ENCODE assay signal across 7 cellular contexts in genomic region chr9:128689820-128690683, GRCh38. TPM values are rescaled to one million over a fixed set of nuclear protein-coding genes. Genes with fewer than 3 reads are reported as not detected.
DNase-seq lines count a peak whose midpoint lies in the region; ATAC-seq and TF ChIP-seq lines count a peak whose summit lies in the region.

No MANE protein-coding gene starts in this region.

- peak overlapping the region; percentile 64 for H3K4me3 ChIP-seq in lung

- ATAC-seq in activated CD4-positive, CD25-positive, alpha-beta regulatory T cell treated with anti-CD3 and anti-CD28 coated beads, Interleukin-2, amount 50 U/mL, for 24 hours, result peak; percentile 5 to 6
- no peak for ATAC-seq in lung (ENCODE audit: insufficient read depth, low FRiP score)
- ATAC-seq in sciatic nerve, result no peak

- peak overlapping the region; percentile 72 for H3K27ac Mint-ChIP-seq in dendritic cell treated with granulocyte-macrophage colony-stimulating factor and Interleukin-4, amounts not matched to agents 40 ng/mL and 50 ng/mL, for 4 days

- H3K36me3 ChIP-seq in KOPT-K1 (ENCODE audit: insufficient read depth, low read length) (peaks cover 45% of the 10 kb centered on the region), lung (ENCODE audit: control insufficient read depth in 2 of 2, insufficient read depth in 2 of 2, low read length in 2 of 2) (peaks cover 3 to 18% of the 10 kb centered on the region in 2 donors)

- H3K27ac ChIP-seq in KOPT-K1 (ENCODE audit: low read depth, low read length, poor library complexity, severe bottlenecking) (peak overlapping the region; percentile 86), lung (ENCODE audit: low read depth in 1 of 2, low read length in 1 of 2) (peak overlapping the region; percentile 73 to 99)

- H3K27me3 ChIP-seq in lung (ENCODE audit: control insufficient read depth, insufficient read depth), result no peaks in the 10 kb centered on the region

- intact Hi-C loops in dendritic cell treated with granulocyte-macrophage colony-stimulating factor and Interleukin-4, amounts not matched to agents 40 ng/mL and 50 ng/mL, for 4 days (cut with micrococcal nuclease), result loop anchor here (1.0 to 2.0 kb wide), 2 partner anchors 12 to 33 kb away; partner anchors contain the start of genes DYNC2I2 and PKN3
- intact Hi-C loops in sciatic nerve (cut with DNase I), result no loop called here

- no peaks in the 10 kb centered on the region for H3K27me3 Mint-ChIP-seq in dendritic cell treated with granulocyte-macrophage colony-stimulating factor and Interleukin-4, amounts not matched to agents 40 ng/mL and 50 ng/mL, for 4 days

- H3K4me1 Mint-ChIP-seq in dendritic cell treated with granulocyte-macrophage colony-stimulating factor and Interleukin-4, amounts not matched to agents 40 ng/mL and 50 ng/mL, for 4 days (ENCODE audit: low read depth), result peaks cover 46% of the 10 kb centered on the region

- peaks cover 4 to 23% of the 10 kb centered on the region in 2 donors for H3K4me1 ChIP-seq in lung (ENCODE audit: control insufficient read depth in 2 of 2, insufficient read depth in 2 of 2, low read length in 2 of 2)

- TF ChIP-seq CTCF in GM13977 (IDR thresholded peaks at IDR 0.05; ENCODE audit: extremely low read depth, insufficient read depth, missing control alignments) (no peak), lung (IDR thresholded peaks at IDR 0.05; ENCODE audit: control extremely low read depth, extremely low read depth) (no peak)

- H3K9me3 ChIP-seq in KOPT-K1 (ENCODE audit: insufficient read depth, low read length, poor library complexity, severe bottlenecking) (no peaks in the 10 kb centered on the region), lung (ENCODE audit: control insufficient read depth in 2 of 2, insufficient read depth in 1 of 2, low read length in 1 of 2) (no peaks in the 10 kb centered on the region)

- no peaks in the 10 kb centered on the region for H3K9me3 Mint-ChIP-seq in dendritic cell treated with granulocyte-macrophage colony-stimulating factor and Interleukin-4, amounts not matched to agents 40 ng/mL and 50 ng/mL, for 4 days

- DNase-seq in GM13977 (ENCODE audit: low spot score) (peak; percentile 90), lung (ENCODE audit: low spot score) (no peak), sciatic nerve (ENCODE audit: low spot score) (no peak)
- peak; percentile 55 for DNase-seq in stimulated activated CD8-positive, alpha-beta memory T cell treated with anti-CD3 and anti-CD28 coated beads, Interleukin-4, amount 100 ng/mL, for 48 hours

- H3K36me3 Mint-ChIP-seq in dendritic cell treated with granulocyte-macrophage colony-stimulating factor and Interleukin-4, amounts not matched to agents 40 ng/mL and 50 ng/mL, for 4 days (ENCODE audit: low read depth), result peaks cover 60% of the 10 kb centered on the region

- in situ Hi-C loops in GM13977 (cut with MboI; ENCODE audit: low pct_unique_long_range_greater_than_20kb, low sequenced_read_pairs, unreplicated experiment), result no loop called here

- peak overlapping the region; percentile 90 for H3K4me3 Mint-ChIP-seq in dendritic cell treated with granulocyte-macrophage colony-stimulating factor and Interleukin-4, amounts not matched to agents 40 ng/mL and 50 ng/mL, for 4 days

- WGBS in lung, 2 donors, result 0% methylated on average over 33 to 83 of the region's 83 CpGs

RNA-seq across cellular contexts. Expression of gene SET, which starts 1.0 kb away (rescaled TPM):
- 100 to 1,000 TPM; 232 to 364 TPM for total RNA-seq in lung
- polyA plus RNA-seq in lung, result 100 to 1,000 TPM in 1 of 2 donors, 10 to 100 TPM in 1; 98.0 to 146 TPM
- 222 TPM for total RNA-seq in sciatic nerve

RNA-seq across cellular contexts. Expression of gene PKN3, which starts 12.3 kb away (rescaled TPM):
- 10 to 100 TPM in 1 of 2 donors, 1 to 10 TPM in 1; 4.1 to 19.3 TPM for total RNA-seq in lung
- 10 to 100 TPM in 1 of 2 donors, 1 to 10 TPM in 1; 8.6 to 13.0 TPM for polyA plus RNA-seq in lung
- total RNA-seq in sciatic nerve, result 9.9 TPM

RNA-seq across cellular contexts. Expression of gene DYNC2I2, which starts 33.4 kb away (rescaled TPM):
- total RNA-seq in lung (10 to 100 TPM; 32.5 to 84.8 TPM), sciatic nerve (28.4 TPM)
- polyA plus RNA-seq in lung, result 10 to 100 TPM; 47.2 to 84.7 TPM

RNA-seq across cellular contexts. Expression of gene ZDHHC12, which starts 33.9 kb away (rescaled TPM):
- total RNA-seq in lung (10 to 100 TPM; 22.6 to 49.5 TPM), sciatic nerve (7.4 TPM)
- polyA plus RNA-seq in lung, result 100 to 1,000 TPM in 1 of 2 donors, 10 to 100 TPM in 1; 77.4 to 103 TPM

Comparison
In these comparisons a context has a peak if more than half of its experiments do, and no peak if none do; other contexts are left out.
1. DNase-seq: peak in GM13977 (single experiment) and stimulated activated CD8-positive, alpha-beta memory T cell treated with anti-CD3 and anti-CD28 coated beads, Interleukin-4, amount 100 ng/mL, for 48 hours (single experiment); none in lung (single experiment) and sciatic nerve (single experiment).
2. ATAC-seq: peak in activated CD4-positive, CD25-positive, alpha-beta regulatory T cell treated with anti-CD3 and anti-CD28 coated beads, Interleukin-2, amount 50 U/mL, for 24 hours (2 of 2); none in lung (single experiment) and sciatic nerve (single experiment).